1 cellular context compared by ENCODE assay signal in the genomic region with DNA sequence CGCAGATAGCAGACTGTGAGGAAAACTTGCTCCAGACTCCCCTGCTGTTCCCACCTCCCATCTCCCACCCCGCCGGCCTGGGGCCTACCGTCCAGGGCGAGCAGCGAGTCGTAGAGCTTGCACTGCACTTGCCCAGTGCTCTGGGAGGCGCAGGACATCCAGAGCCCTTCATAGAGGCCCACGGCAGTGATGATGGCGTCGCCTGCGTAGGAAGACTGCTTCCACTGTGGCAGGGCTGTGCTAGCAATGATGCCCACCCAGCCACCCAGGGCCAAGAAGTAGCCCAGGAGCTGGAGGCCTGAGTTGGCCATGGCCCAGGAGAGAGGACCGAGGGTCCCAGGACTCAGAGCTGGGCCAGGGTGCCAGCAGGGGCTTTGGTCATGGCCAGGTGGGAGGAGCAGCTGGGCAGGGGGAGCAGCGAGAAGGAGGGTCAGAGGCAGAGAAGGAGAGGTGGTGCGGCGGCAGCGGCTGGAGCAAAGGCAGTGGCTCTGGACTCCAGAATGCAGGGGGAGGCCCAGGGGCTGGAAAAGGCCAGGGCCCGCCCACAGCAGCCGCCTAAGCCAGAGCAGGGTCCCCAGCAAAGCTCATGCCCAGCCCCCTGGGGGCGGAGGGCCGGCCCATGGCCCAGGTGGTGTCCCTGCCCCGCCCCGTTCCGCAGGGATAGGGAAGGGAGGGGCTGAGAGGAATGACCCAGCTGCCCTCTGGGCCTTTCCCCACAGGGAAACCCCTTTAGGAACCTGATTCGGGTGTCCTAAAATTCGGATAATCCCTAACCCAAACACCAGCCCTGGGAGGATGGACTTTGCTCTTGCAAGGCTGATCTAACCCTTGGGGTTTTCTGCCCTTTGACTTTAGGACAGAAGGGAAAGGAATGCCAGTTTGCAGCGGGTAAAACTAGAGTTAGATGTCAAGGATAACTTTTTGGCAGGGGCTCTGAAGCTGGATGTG.
TF ChIP-seq lines count a peak whose summit lies in the region.

CLDN19 (minus strand) TSS at position 484 of the 948 bp plus-strand sequence; CDS start at position 311, 173 bp downstream.

TF ChIP-seq in HepG2, 621 proteins besides CTCF, POLR2A, EP300 and RAD21 (continued from another document and continues in another):
- no peak for TF ChIP-seq MAFK (conservative IDR thresholded peaks at IDR 0.05 in 1 of 2, IDR thresholded peaks at IDR 0.05 in 1 of 2; ENCODE audit: low read length in 2 of 2)
- peak; percentile 32 for TF ChIP-seq ZEB1 (IDR thresholded peaks at IDR 0.05; ENCODE audit: insufficient replicate concordance, low read depth)
- no peak for TF ChIP-seq ZNF503 (CRISPR knock-in tag; IDR thresholded peaks at IDR 0.05)
- TF ChIP-seq, protein P1, sequence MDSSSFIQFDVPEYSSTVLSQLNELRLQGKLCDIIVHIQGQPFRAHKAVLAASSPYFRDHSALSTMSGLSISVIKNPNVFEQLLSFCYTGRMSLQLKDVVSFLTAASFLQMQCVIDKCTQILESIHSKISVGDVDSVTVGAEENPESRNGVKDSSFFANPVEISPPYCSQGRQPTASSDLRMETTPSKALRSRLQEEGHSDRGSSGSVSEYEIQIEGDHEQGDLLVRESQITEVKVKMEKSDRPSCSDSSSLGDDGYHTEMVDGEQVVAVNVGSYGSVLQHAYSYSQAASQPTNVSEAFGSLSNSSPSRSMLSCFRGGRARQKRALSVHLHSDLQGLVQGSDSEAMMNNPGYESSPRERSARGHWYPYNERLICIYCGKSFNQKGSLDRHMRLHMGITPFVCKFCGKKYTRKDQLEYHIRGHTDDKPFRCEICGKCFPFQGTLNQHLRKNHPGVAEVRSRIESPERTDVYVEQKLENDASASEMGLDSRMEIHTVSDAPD (CRISPR knock-in tag; IDR thresholded peaks at IDR 0.05): 0 out of 2 replicates have a peak, but pooled peaks have one; percentile 34
- 0 out of 2 replicates have a peak, but pooled peaks have one; percentile 19 for TF ChIP-seq ZNF33A (CRISPR knock-in tag; IDR thresholded peaks at IDR 0.05; ENCODE audit: borderline replicate concordance)
- 0 out of 2 replicates have a peak, but pooled peaks have one; percentile 2 for TF ChIP-seq FOXC1 (CRISPR knock-in tag; IDR thresholded peaks at IDR 0.05; ENCODE audit: borderline replicate concordance)
- no peak for TF ChIP-seq MXD4 (CRISPR knock-in tag; IDR thresholded peaks at IDR 0.05)
- TF ChIP-seq SNRNP70 (IDR thresholded peaks at IDR 0.05; ENCODE audit: low read depth, low read length): no peak
- peak; percentile 27; the same call in 1 of the 2 replicates for TF ChIP-seq ZNF317 (CRISPR knock-in tag; IDR thresholded peaks at IDR 0.05)
- TF ChIP-seq NONO (IDR thresholded peaks at IDR 0.05): no peak
- peak; percentile 52; the same call in 1 of the 2 replicates for TF ChIP-seq NONO (CRISPR knock-in tag; conservative IDR thresholded peaks at IDR 0.05)
- TF ChIP-seq ESRRA (CRISPR knock-in tag; IDR thresholded peaks at IDR 0.05; ENCODE audit: low read depth): peak; percentile 72; the same call in 1 of the 2 replicates
- no peak for TF ChIP-seq SOX6 (IDR thresholded peaks at IDR 0.05)
- peak; percentile 62 for TF ChIP-seq SOX6 (CRISPR knock-in tag; IDR thresholded peaks at IDR 0.05)
- TF ChIP-seq KDM6A (CRISPR knock-in tag; IDR thresholded peaks at IDR 0.05; ENCODE audit: low read depth): 0 out of 2 replicates have a peak, but pooled peaks have one; percentile 13
- peak; percentile 75; the same call in 1 of the 2 replicates for TF ChIP-seq NFKB2 (CRISPR knock-in tag; IDR thresholded peaks at IDR 0.05; ENCODE audit: borderline replicate concordance)
- TF ChIP-seq TP53 (CRISPR knock-in tag; conservative IDR thresholded peaks at IDR 0.05): no peak
- TF ChIP-seq HNRNPL (IDR thresholded peaks at IDR 0.05; ENCODE audit: low read depth, low read length): 0 out of 2 replicates have a peak, but pooled peaks have one; percentile 55
- TF ChIP-seq TBX2 (CRISPR knock-in tag; IDR thresholded peaks at IDR 0.05; ENCODE audit: borderline replicate concordance): peak; percentile 59; the same call in 1 of the 2 replicates
- TF ChIP-seq ZGPAT (CRISPR knock-in tag; IDR thresholded peaks at IDR 0.05): peak; percentile 36; the same call in 1 of the 2 replicates
- TF ChIP-seq ZNF704 (CRISPR knock-in tag; IDR thresholded peaks at IDR 0.05; ENCODE audit: borderline replicate concordance): peak; percentile 24; the same call in 1 of the 2 replicates
- no peak for TF ChIP-seq REST (IDR thresholded peaks at IDR 0.05; ENCODE audit: borderline replicate concordance in 1 of 2, low read depth in 1 of 2, low read length in 2 of 2)
- TF ChIP-seq ZSCAN25 (CRISPR knock-in tag; IDR thresholded peaks at IDR 0.05): peak; percentile 97
- peak; percentile 28; the same call in 1 of the 2 replicates for TF ChIP-seq MEF2D (CRISPR knock-in tag; IDR thresholded peaks at IDR 0.05)
- TF ChIP-seq, protein P2, sequence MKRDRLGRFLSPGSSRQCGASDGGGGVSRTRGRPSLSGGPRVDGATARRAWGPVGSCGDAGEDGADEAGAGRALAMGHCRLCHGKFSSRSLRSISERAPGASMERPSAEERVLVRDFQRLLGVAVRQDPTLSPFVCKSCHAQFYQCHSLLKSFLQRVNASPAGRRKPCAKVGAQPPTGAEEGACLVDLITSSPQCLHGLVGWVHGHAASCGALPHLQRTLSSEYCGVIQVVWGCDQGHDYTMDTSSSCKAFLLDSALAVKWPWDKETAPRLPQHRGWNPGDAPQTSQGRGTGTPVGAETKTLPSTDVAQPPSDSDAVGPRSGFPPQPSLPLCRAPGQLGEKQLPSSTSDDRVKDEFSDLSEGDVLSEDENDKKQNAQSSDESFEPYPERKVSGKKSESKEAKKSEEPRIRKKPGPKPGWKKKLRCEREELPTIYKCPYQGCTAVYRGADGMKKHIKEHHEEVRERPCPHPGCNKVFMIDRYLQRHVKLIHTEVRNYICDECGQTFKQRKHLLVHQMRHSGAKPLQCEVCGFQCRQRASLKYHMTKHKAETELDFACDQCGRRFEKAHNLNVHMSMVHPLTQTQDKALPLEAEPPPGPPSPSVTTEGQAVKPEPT (CRISPR knock-in tag; IDR thresholded peaks at IDR 0.05; ENCODE audit: low read depth): peak; percentile 71; the same call in 1 of the 2 replicates
- no peak for TF ChIP-seq SETDB1 (CRISPR knock-in tag; IDR thresholded peaks at IDR 0.05; ENCODE audit: borderline replicate concordance)
- TF ChIP-seq ARID4A (CRISPR knock-in tag; IDR thresholded peaks at IDR 0.05; ENCODE audit: borderline replicate concordance): peak; percentile 46; the same call in 1 of the 2 replicates
- TF ChIP-seq, protein P3, sequence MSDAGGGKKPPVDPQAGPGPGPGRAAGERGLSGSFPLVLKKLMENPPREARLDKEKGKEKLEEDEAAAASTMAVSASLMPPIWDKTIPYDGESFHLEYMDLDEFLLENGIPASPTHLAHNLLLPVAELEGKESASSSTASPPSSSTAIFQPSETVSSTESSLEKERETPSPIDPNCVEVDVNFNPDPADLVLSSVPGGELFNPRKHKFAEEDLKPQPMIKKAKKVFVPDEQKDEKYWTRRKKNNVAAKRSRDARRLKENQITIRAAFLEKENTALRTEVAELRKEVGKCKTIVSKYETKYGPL (CRISPR knock-in tag; IDR thresholded peaks at IDR 0.05): no peak
- TF ChIP-seq ATF7-NPFF (CRISPR knock-in tag; IDR thresholded peaks at IDR 0.05; ENCODE audit: low read depth): peak; percentile 59; the same call in 1 of the 2 replicates
- TF ChIP-seq ZSCAN31 (CRISPR knock-in tag; IDR thresholded peaks at IDR 0.05; ENCODE audit: low read depth): no peak; the same call in 1 of the 2 replicates
- no peak for TF ChIP-seq IKZF1 (IDR thresholded peaks at IDR 0.05)
